ENCODE assay signal across 29 cellular contexts in the genomic region with DNA sequence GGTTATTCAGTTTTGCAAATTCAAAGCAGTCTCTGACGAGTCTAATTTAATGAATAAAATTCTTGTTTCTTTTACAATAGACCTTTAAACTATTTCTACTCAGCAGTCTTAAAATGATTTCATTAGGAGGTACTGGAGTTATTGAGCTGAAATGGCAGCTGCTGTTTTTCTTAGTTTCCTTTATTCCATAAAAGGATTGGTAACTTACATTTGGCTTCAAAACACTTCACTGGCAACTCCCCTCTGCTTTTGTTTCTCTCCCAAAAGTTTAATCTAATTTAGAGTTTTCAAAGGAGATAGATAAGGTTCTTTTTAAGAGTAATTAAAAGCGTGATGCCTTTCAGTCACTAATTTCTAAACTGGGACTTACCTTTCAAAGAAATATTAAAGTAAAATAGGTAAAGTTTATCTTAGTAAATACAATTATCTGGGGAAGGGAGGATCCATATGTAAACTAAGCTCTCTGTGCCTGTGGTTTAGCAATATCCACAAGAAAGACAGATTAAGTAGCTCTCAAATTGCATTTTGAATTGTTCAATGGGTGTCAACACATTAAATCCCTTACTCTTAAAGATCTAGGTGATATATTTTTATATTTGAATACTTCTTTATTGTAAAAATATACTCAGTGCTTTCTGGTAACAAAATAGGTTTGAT. TPM values are rescaled to one million over a fixed set of nuclear protein-coding genes. Genes with fewer than 3 reads are reported as not detected.
DNase-seq lines count a peak whose midpoint lies in the region; TF ChIP-seq lines count a peak whose summit lies in the region.
"Had no signal": no experiment of that assay in that cellular context is flagged by ENCODE, and none has a peak within 500 bp of the region (broad histone marks: within the 10 kb centered on the region; RNA-seq: fewer than 3 reads in every experiment).

No MANE protein-coding gene starts in this region.

- no peak for DNase-seq in HFFc6
- DNase-seq in NCI-H748 (lab: John Stamatoyannopoulos, UW; ENCODE audit: unreplicated experiment): peak; percentile 13
- DNase-seq in dorsolateral prefrontal cortex: no peak
- no peak for DNase-seq in neural progenitor cell (ENCODE audit: low spot score)
- DNase-seq in effector memory CD4-positive, alpha-beta T cell: no peak
- DNase-seq in pons (ENCODE audit: low spot score): no peak
- DNase-seq in sigmoid colon: no peak
- no peak for DNase-seq in hepatic stellate cell (ENCODE audit: low spot score)
- DNase-seq: activated CD4-positive, alpha-beta T cell treated with anti-CD3 and anti-CD28 coated beads, Interleukin-2, amount 50 U/mL, for 1 hour; activated naive CD4-positive, alpha-beta T cell treated with anti-CD3 and anti-CD28 coated beads, Interleukin-2, amount 50 U/mL, for 16 hours; amygdala; effector memory CD8-positive, alpha-beta T cell; esophagus squamous epithelium; mesenchymal stem cell; MG63; NCI-H146; NCI-H526 treated with DMSO at 0.1 percent for 48 hours; nucleus accumbens; spleen; stimulated activated CD4-positive, alpha-beta T cell treated with anti-CD3 and anti-CD28 coated beads, Interleukin-2, amount 100 ng/mL, for 48 hours; stimulated activated naive CD4-positive, alpha-beta T cell; T-helper 9 cell; WERI-Rb-1 had no signal

- H3K27ac Mint-ChIP-seq in HFFc6 (no peak overlapping the region; the same call in 1 of the 2 replicates), neural progenitor cell (no peak overlapping the region)
- H3K27ac Mint-ChIP-seq: activated T-helper 1 cell treated with anti-CD3 and anti-CD28 coated beads, Interleukin-12 subunit alpha, Interleukin-12 subunit beta, Interleukin-2, Interleukin-4 antibody, amounts not matched to agents 30 ng/mL and 10 ng/mL and 1 ng/mL, durations not matched to agents 14 hours and 24 hours and 36 hours; effector memory CD8-positive, alpha-beta T cell; IgD-negative memory B cell had no signal

- H2AFZ ChIP-seq in neural progenitor cell (replicated peaks): peak overlapping the region; percentile 78

- H3K27ac ChIP-seq in dorsolateral prefrontal cortex (peak overlapping the region in 18 of 59 donors; percentile 1 to 64 (median 34)), neural progenitor cell (peak overlapping the region; percentile 26), sigmoid colon (no peak overlapping the region)
- no peak overlapping the region for H3K27ac ChIP-seq in effector memory CD4-positive, alpha-beta T cell (ENCODE audit: insufficient read depth, low read length, poor library complexity, severe bottlenecking)
- H3K27ac ChIP-seq: BLaER1 treated with 17β-estradiol and CSF1 and Interleukin-3, amounts not matched to agents 10 nM and 100 nM; esophagus squamous epithelium; spleen; vagina; WERI-Rb-1 had no signal

- peak overlapping the region; percentile 46 for H3K4me2 ChIP-seq in neural progenitor cell
- H3K4me2 ChIP-seq: BLaER1 treated with 17β-estradiol and CSF1 and Interleukin-3, amounts not matched to agents 10 nM and 100 nM had no signal

- no peak for TF ChIP-seq POLR2A in sigmoid colon (IDR thresholded peaks at IDR 0.05)

- H3K79me2 ChIP-seq in neural progenitor cell (ENCODE audit: low read depth): no peaks in the 10 kb centered on the region

- H3K9me3 ChIP-seq in neural progenitor cell (ENCODE audit: low read depth) (no peaks in the 10 kb centered on the region), sigmoid colon (no peaks in the 10 kb centered on the region)
- no peaks in the 10 kb centered on the region for H3K9me3 ChIP-seq in effector memory CD4-positive, alpha-beta T cell (ENCODE audit: control insufficient read depth, low read length)
- H3K9me3 ChIP-seq: BLaER1 treated with 17β-estradiol and CSF1 and Interleukin-3, amounts not matched to agents 10 nM and 100 nM; esophagus squamous epithelium; MG63; spleen; thoracic aorta; vagina had no signal

- no peaks in the 10 kb centered on the region for H3F3A ChIP-seq in neural progenitor cell (ENCODE audit: low read depth)

- intact Hi-C loops in dorsolateral prefrontal cortex (cut with DNase I) (no loop called here), sigmoid colon (cut with DNase I) (no loop called here)

- H3K4me3 Mint-ChIP-seq in HFFc6 (peak overlapping the region; percentile 37), neural progenitor cell (no peak overlapping the region)
- H3K4me3 Mint-ChIP-seq: activated T-helper 1 cell treated with anti-CD3 and anti-CD28 coated beads, Interleukin-12 subunit alpha, Interleukin-12 subunit beta, Interleukin-2, Interleukin-4 antibody, amounts not matched to agents 30 ng/mL and 10 ng/mL and 1 ng/mL, durations not matched to agents 14 hours and 24 hours and 36 hours; effector memory CD8-positive, alpha-beta T cell; IgD-negative memory B cell had no signal

- no peaks in the 10 kb centered on the region; the same call in 1 of the 2 replicates for H3K9me3 Mint-ChIP-seq in HFFc6
- H3K9me3 Mint-ChIP-seq in neural progenitor cell: no peaks in the 10 kb centered on the region
- H3K9me3 Mint-ChIP-seq: activated T-helper 1 cell treated with anti-CD3 and anti-CD28 coated beads, Interleukin-12 subunit alpha, Interleukin-12 subunit beta, Interleukin-2, Interleukin-4 antibody, amounts not matched to agents 30 ng/mL and 10 ng/mL and 1 ng/mL, durations not matched to agents 14 hours and 24 hours and 36 hours had no signal

- no peak for TF ChIP-seq EP300 in sigmoid colon (IDR thresholded peaks at IDR 0.05)

- TF ChIP-seq CTCF in HFFc6 (IDR thresholded peaks at IDR 0.05): no peak
- TF ChIP-seq CTCF in dorsolateral prefrontal cortex (IDR thresholded peaks at IDR 0.05 in 54 of 56, conservative IDR thresholded peaks at IDR 0.05 in 2 of 56; ENCODE audit: low read depth in 1 of 56, partially characterized antibody in 56 of 56): peak in 1 of 56 donors; percentile 3
- TF ChIP-seq CTCF in neural progenitor cell (IDR thresholded peaks at IDR 0.05): no peak
- no peak for TF ChIP-seq CTCF in sigmoid colon (IDR thresholded peaks at IDR 0.05)

- H3K4me1 ChIP-seq in neural progenitor cell (peaks cover 18% of the 10 kb centered on the region), sigmoid colon (no peaks in the 10 kb centered on the region)
- H3K4me1 ChIP-seq in effector memory CD4-positive, alpha-beta T cell (ENCODE audit: control insufficient read depth, insufficient read depth, low read length, poor library complexity, severe bottlenecking): no peaks in the 10 kb centered on the region
- H3K4me1 ChIP-seq: esophagus squamous epithelium, spleen, vagina had no signal

- no peak overlapping the region for H3K9ac ChIP-seq in neural progenitor cell
- H3K9ac ChIP-seq: BLaER1 treated with 17β-estradiol and CSF1 and Interleukin-3, amounts not matched to agents 10 nM and 100 nM had no signal

- H3K4me1 Mint-ChIP-seq in HFFc6 (ENCODE audit: low read depth) (peaks cover 35% of the 10 kb centered on the region), neural progenitor cell (peaks cover 7% of the 10 kb centered on the region)
- H3K4me1 Mint-ChIP-seq: IgD-negative memory B cell had no signal

- H4K20me1 ChIP-seq in neural progenitor cell (ENCODE audit: low read depth): no peaks in the 10 kb centered on the region
- H4K20me1 ChIP-seq: BLaER1 treated with 17β-estradiol and CSF1 and Interleukin-3, amounts not matched to agents 10 nM and 100 nM had no signal

- peak overlapping the region in 49 of 59 donors; percentile 2 to 58 (median 28) for H3K4me3 ChIP-seq in dorsolateral prefrontal cortex
- H3K4me3 ChIP-seq in neural progenitor cell: no peak overlapping the region
- no peak overlapping the region for H3K4me3 ChIP-seq in effector memory CD4-positive, alpha-beta T cell (ENCODE audit: insufficient read depth, low read depth, low read length, poor library complexity, severe bottlenecking)
- no peak overlapping the region for H3K4me3 ChIP-seq in sigmoid colon
- H3K4me3 ChIP-seq: BLaER1 treated with 17β-estradiol and CSF1 and Interleukin-3, amounts not matched to agents 10 nM and 100 nM; esophagus squamous epithelium; GM12878; MG63; spleen; thoracic aorta; vagina had no signal

- H3K27me3 ChIP-seq in dorsolateral prefrontal cortex: no peaks in the 10 kb centered on the region
- no peaks in the 10 kb centered on the region for H3K27me3 ChIP-seq in neural progenitor cell
- H3K27me3 ChIP-seq in effector memory CD4-positive, alpha-beta T cell (replicated peaks; ENCODE audit: control insufficient read depth, insufficient read depth, low read length, poor library complexity, severe bottlenecking): no peaks in the 10 kb centered on the region
- H3K27me3 ChIP-seq in sigmoid colon: no peaks in the 10 kb centered on the region
- H3K27me3 ChIP-seq: BLaER1 treated with 17β-estradiol and CSF1 and Interleukin-3, amounts not matched to agents 10 nM and 100 nM; esophagus squamous epithelium; MG63; spleen; vagina had no signal

- H3K36me3 Mint-ChIP-seq in HFFc6 (ENCODE audit: low read depth): no peaks in the 10 kb centered on the region
- H3K36me3 Mint-ChIP-seq in neural progenitor cell: peaks cover 3% of the 10 kb centered on the region
- H3K36me3 Mint-ChIP-seq: IgD-negative memory B cell had no signal

- H3K36me3 ChIP-seq in neural progenitor cell (no peaks in the 10 kb centered on the region), sigmoid colon (no peaks in the 10 kb centered on the region)
- no peaks in the 10 kb centered on the region for H3K36me3 ChIP-seq in effector memory CD4-positive, alpha-beta T cell (ENCODE audit: control insufficient read depth, insufficient read depth, low read length)
- H3K36me3 ChIP-seq: BLaER1 treated with 17β-estradiol and CSF1 and Interleukin-3, amounts not matched to agents 10 nM and 100 nM; esophagus squamous epithelium; MG63; spleen; thoracic aorta; vagina; WERI-Rb-1 had no signal

- WGBS in sigmoid colon, 2 donors: 32 to 68% methylated on average over 2 of the region's 2 CpGs

- H3K27me3 Mint-ChIP-seq in HFFc6 (ENCODE audit: insufficient read depth): no peaks in the 10 kb centered on the region
- no peaks in the 10 kb centered on the region for H3K27me3 Mint-ChIP-seq in neural progenitor cell (ENCODE audit: insufficient read depth, low read depth)
- H3K27me3 Mint-ChIP-seq: effector memory CD8-positive, alpha-beta T cell; IgD-negative memory B cell had no signal

RNA-seq across cellular contexts. Expression of a gene that starts 17.1 kb away (rescaled TPM):
- 100 to 1,000 TPM in 1 of 6 experiments, 10 to 100 TPM in 5; 25.2 to 151 (median 26.8) TPM for total RNA-seq in HFFc6 (2021; fragmentation: NEBNext Ultra II Directional; extraction: Animal tissue kit (Norgen Biotek cat#: 25700))
- total RNA-seq in dorsolateral prefrontal cortex: 100 to 1,000 TPM in 17 of 120 experiments, 10 to 100 TPM in 103; 55.4 to 124 (median 86.6) TPM
- total RNA-seq in neural progenitor cell (ENCODE audit: low replicate concordance): 0.15 and 0.46 TPM in 2 replicates
- 1 to 10 TPM in 3 of 4 donors, under 1 TPM in 1; 0.49 to 1.9 (median 1.4) TPM for total RNA-seq in sigmoid colon
- under 1 TPM in 2 of 3 donors, not detected in 1; under 0.01 to 0.34 TPM for polyA plus RNA-seq in sigmoid colon
- total RNA-seq: activated T-helper 1 cell treated with anti-CD3 and anti-CD28 coated beads, Interleukin-12 subunit alpha, Interleukin-12 subunit beta, Interleukin-2, Interleukin-4 antibody, amounts not matched to agents 30 ng/mL and 10 ng/mL and 1 ng/mL, durations not matched to agents 14 hours and 24 hours and 36 hours; GM12878 had no signal
- polyA plus RNA-seq: IgD-negative memory B cell had no signal

Comparison
In these comparisons a context has a peak if more than half of its experiments do, and no peak if none do; other contexts are left out.
1. H3K4me3 ChIP-seq: peak in dorsolateral prefrontal cortex (49 of 59); none in neural progenitor cell (single experiment), effector memory CD4-positive, alpha-beta T cell (single experiment) and sigmoid colon (0 of 4).
2. RNA of a gene that starts 17.1 kb away (total RNA-seq): 55.4 to 124 TPM in dorsolateral prefrontal cortex and 25.2 to 151 TPM in HFFc6; 0.49 to 1.9 TPM in sigmoid colon and 0.15 to 0.46 TPM in neural progenitor cell; every median in the first group is over 4 times any median in the second.